ENCODE assay signal across 8 cellular contexts in the genomic region with DNA sequence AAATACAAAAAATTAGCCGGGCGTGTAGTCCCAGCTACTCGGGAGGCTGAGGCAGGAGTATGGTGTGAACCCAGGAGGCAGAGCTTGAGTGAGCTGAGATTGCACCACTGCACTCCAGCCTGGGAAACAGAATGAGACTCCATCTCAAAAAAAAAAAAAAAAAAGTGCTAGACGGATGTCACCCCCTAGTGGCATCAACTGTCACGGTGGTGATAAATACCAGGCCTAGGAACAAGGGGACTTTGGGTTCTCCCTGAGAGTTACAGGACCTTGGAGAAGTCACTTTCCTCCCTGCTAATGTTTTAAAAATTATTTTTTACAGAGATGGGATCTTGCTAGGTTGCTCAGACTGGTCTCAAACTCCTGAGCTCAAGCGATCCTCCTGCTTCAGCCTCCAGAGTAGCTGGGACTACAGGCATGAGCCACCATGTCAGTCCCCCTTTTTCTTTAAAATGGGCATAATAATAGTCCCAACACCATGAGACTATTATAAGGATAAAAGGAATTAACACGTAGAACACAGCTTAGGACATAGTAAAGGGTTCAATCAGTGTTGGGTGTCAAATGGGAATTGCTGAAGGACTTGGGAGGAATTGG. TPM values are rescaled to one million over a fixed set of nuclear protein-coding genes. Genes with fewer than 3 reads are reported as not detected.
DNase-seq lines count a peak whose midpoint lies in the region; ATAC-seq and TF ChIP-seq lines count a peak whose summit lies in the region.

No MANE protein-coding gene starts in this region.

- no peak overlapping the region for H3K4me3 ChIP-seq in AG10803 (ENCODE audit: low read length)
- H3K4me3 ChIP-seq in fibroblast of the aortic adventitia (ENCODE audit: low read depth, low read length): no peak overlapping the region

- TF ChIP-seq CTCF in AG10803 (conservative IDR thresholded peaks at IDR 0.05; ENCODE audit: low read length) (peak; percentile 36; the same call in 1 of the 2 replicates), GM10248 (IDR thresholded peaks at IDR 0.05; ENCODE audit: control extremely low read depth, extremely low read depth, low read depth, missing control alignments) (peak; percentile 24), fibroblast of the aortic adventitia (IDR thresholded peaks at IDR 0.05; ENCODE audit: insufficient read depth, low read length) (peak; percentile 18)

- DNase-seq in AG10803 (ENCODE audit: low read depth) (no peak), GM10248 (ENCODE audit: extremely low spot score) (no peak), RKO (ENCODE audit: low spot score) (peak; percentile 41), fibroblast of the aortic adventitia (ENCODE audit: low read depth) (no peak), posterior vena cava (ENCODE audit: low spot score) (no peak), pons (ENCODE audit: low spot score) (no peak), ecto neural progenitor cell (ENCODE audit: low spot score) (no peak)

- POLR2A ChIA-PET in GM10248 (lab: Yijun Ruan, JAX): no interaction called here

- intact Hi-C loops in posterior vena cava (cut with DNase I): no loop called here

- CTCF ChIA-PET in GM10248 (lab: Yijun Ruan, JAX): interaction anchor here (0.7 to 1.1 kb wide), 3 partner anchors 39 to 471 kb away, joined by 3 read pairs; a partner anchor contains a TSS

- ATAC-seq in HG03097 (IDR thresholded peaks at IDR 0.05; ENCODE audit: low FRiP score, unreplicated experiment): no peak

RNA-seq across cellular contexts. Expression of a gene that starts 2.6 kb away (rescaled TPM):
- total RNA-seq in fibroblast of the aortic adventitia (ENCODE audit: low replicate concordance) (0.27 and 0.57 TPM in 2 replicates), posterior vena cava (1 to 10 TPM in 1 of 2 donors, under 1 TPM in 1; 0.62 to 1.6 TPM)

RNA-seq across cellular contexts. Expression of a gene that starts 5.9 kb away (rescaled TPM):
- total RNA-seq in fibroblast of the aortic adventitia (ENCODE audit: low replicate concordance): 9.6 and 17.4 TPM in 2 replicates
- 10 to 100 TPM; 25.6 to 26.9 TPM for total RNA-seq in posterior vena cava
